ENCODE assay signal across 1 cellular context in genomic region chr15:39797407-39797806, GRCh38.
TF ChIP-seq lines count a peak whose summit lies in the region.

No MANE protein-coding gene starts in this region.

TF ChIP-seq in GM23338, 12 proteins besides CTCF, POLR2A, EP300 and RAD21 (continued from another document):
- TF ChIP-seq, protein P1, sequence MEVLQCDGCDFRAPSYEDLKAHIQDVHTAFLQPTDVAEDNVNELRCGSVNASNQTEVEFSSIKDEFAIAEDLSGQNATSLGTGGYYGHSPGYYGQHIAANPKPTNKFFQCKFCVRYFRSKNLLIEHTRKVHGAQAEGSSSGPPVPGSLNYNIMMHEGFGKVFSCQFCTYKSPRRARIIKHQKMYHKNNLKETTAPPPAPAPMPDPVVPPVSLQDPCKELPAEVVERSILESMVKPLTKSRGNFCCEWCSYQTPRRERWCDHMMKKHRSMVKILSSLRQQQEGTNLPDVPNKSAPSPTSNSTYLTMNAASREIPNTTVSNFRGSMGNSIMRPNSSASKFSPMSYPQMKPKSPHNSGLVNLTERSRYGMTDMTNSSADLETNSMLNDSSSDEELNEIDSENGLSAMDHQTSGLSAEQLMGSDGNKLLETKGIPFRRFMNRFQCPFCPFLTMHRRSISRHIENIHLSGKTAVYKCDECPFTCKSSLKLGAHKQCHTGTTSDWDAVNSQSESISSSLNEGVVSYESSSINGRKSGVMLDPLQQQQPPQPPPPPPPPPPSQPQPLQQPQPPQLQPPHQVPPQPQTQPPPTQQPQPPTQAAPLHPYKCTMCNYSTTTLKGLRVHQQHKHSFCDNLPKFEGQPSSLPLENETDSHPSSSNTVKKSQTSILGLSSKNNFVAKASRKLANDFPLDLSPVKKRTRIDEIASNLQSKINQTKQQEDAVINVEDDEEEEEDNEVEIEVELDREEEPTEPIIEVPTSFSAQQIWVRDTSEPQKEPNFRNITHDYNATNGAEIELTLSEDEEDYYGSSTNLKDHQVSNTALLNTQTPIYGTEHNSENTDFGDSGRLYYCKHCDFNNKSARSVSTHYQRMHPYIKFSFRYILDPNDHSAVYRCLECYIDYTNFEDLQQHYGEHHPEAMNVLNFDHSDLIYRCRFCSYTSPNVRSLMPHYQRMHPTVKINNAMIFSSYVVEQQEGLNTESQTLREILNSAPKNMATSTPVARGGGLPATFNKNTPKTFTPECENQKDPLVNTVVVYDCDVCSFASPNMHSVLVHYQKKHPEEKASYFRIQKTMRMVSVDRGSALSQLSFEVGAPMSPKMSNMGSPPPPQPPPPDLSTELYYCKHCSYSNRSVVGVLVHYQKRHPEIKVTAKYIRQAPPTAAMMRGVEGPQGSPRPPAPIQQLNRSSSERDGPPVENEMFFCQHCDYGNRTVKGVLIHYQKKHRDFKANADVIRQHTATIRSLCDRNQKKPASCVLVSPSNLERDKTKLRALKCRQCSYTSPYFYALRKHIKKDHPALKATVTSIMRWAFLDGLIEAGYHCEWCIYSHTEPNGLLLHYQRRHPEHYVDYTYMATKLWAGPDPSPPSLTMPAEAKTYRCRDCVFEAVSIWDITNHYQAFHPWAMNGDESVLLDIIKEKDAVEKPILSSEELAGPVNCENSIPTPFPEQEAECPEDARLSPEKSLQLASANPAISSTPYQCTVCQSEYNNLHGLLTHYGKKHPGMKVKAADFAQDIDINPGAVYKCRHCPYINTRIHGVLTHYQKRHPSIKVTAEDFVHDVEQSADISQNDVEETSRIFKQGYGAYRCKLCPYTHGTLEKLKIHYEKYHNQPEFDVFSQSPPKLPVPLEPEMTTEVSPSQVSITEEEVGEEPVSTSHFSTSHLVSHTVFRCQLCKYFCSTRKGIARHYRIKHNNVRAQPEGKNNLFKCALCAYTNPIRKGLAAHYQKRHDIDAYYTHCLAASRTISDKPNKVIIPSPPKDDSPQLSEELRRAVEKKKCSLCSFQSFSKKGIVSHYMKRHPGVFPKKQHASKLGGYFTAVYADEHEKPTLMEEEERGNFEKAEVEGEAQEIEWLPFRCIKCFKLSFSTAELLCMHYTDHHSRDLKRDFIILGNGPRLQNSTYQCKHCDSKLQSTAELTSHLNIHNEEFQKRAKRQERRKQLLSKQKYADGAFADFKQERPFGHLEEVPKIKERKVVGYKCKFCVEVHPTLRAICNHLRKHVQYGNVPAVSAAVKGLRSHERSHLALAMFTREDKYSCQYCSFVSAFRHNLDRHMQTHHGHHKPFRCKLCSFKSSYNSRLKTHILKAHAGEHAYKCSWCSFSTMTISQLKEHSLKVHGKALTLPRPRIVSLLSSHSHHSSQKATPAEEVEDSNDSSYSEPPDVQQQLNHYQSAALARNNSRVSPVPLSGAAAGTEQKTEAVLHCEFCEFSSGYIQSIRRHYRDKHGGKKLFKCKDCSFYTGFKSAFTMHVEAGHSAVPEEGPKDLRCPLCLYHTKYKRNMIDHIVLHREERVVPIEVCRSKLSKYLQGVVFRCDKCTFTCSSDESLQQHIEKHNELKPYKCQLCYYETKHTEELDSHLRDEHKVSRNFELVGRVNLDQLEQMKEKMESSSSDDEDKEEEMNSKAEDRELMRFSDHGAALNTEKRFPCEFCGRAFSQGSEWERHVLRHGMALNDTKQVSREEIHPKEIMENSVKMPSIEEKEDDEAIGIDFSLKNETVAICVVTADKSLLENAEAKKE (CRISPR knock-in tag; IDR thresholded peaks at IDR 0.05) = no peak
- TF ChIP-seq STAT1 (IDR thresholded peaks at IDR 0.05; ENCODE audit: unreplicated experiment) (no peak), ZNF114 (CRISPR knock-in tag; IDR thresholded peaks at IDR 0.05) (no peak), EZH2 (IDR thresholded peaks at IDR 0.05; ENCODE audit: low read depth, unreplicated experiment) (no peak)
- TF ChIP-seq, protein P2, sequence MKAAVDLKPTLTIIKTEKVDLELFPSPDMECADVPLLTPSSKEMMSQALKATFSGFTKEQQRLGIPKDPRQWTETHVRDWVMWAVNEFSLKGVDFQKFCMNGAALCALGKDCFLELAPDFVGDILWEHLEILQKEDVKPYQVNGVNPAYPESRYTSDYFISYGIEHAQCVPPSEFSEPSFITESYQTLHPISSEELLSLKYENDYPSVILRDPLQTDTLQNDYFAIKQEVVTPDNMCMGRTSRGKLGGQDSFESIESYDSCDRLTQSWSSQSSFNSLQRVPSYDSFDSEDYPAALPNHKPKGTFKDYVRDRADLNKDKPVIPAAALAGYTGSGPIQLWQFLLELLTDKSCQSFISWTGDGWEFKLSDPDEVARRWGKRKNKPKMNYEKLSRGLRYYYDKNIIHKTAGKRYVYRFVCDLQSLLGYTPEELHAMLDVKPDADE (IDR thresholded peaks at IDR 0.05) = no peak
TF ChIP-seq in GM23338: peak in this region for 0.
